ENCODE assay signal across 8 cellular contexts in genomic region chr1:247007511-247008405, GRCh38. TPM values are rescaled to one million over a fixed set of nuclear protein-coding genes. Genes with fewer than 3 reads are reported as not detected.
A peak's percentile ranks its signal among the peaks of the same experiment; 100 is the strongest.
DNase-seq lines count a peak whose midpoint lies in the region; ATAC-seq and TF ChIP-seq lines count a peak whose summit lies in the region.

ZNF695 (minus strand) TSS chr1:247008057; CDS start chr1:247007908, 149 bp downstream.

- H3K27ac ChIP-seq in ectodermal cell (ENCODE audit: insufficient read depth, low read depth, low read length, poor library complexity, severe bottlenecking) = peak within 1 kb of the TSS; percentile 97

- peaks cover 41% of the 10 kb centered on the region for H3K27me3 Mint-ChIP-seq in activated CD4-positive, alpha-beta T cell treated with anti-CD3 and anti-CD28 coated beads for 36 hours

- intact Hi-C loops in activated CD4-positive, alpha-beta T cell treated with anti-CD3 and anti-CD28 coated beads for 36 hours (cut with DNase I, micrococcal nuclease) = no loop called here
- intact Hi-C loops in lower leg skin (cut with DNase I; ENCODE audit: low total_unique reads) = no loop called here

- no peak for TF ChIP-seq CTCF in lower leg skin (IDR thresholded peaks at IDR 0.05)

- CTCF ChIA-PET in activated CD4-positive, alpha-beta T cell treated with anti-CD3 and anti-CD28 coated beads for 36 hours (lab: Charles Lee) = no interaction called here

- H3K27me3 ChIP-seq in ectodermal cell (ENCODE audit: control insufficient read depth, insufficient read depth, low read length, poor library complexity, severe bottlenecking) = no peaks in the 10 kb centered on the region

- H3K9me3 Mint-ChIP-seq in activated CD4-positive, alpha-beta T cell treated with anti-CD3 and anti-CD28 coated beads for 36 hours (ENCODE audit: low read depth) = peaks cover 20% of the 10 kb centered on the region

- 0 to 1% methylated on average over 56 to 58 of the region's 58 CpGs for WGBS in ectodermal cell, 2 experiments
- 1 to 4% methylated on average over 27 to 58 of the region's 58 CpGs for WGBS in lower leg skin, 2 donors

- DNase-seq in AG08396 (ENCODE audit: low spot score) (peak; percentile 97), NCI-H2227 treated with DMSO at 0.1 percent for 48 hours (lab: John Stamatoyannopoulos, UW) (peak; percentile 93), lower leg skin (ENCODE audit: low spot score in 2 of 2) (peak; percentile 63 to 86)
- DNase-seq in activated CD4-positive, alpha-beta T cell treated with anti-CD3 and anti-CD28 coated beads for 36 hours = peak; percentile 80
- DNase-seq in stimulated activated CD4-positive, alpha-beta T cell treated with anti-CD3 and anti-CD28 coated beads, Interleukin-4, amount 100 ng/mL, for 24 hours = peak; percentile 34

- peak within 1 kb of the TSS; percentile 74 for H3K4me3 ChIP-seq in ectodermal cell (ENCODE audit: insufficient read depth, low read depth, low read length)
- peak within 1 kb of the TSS; percentile 32 for H3K4me3 ChIP-seq in lower leg skin (ENCODE audit: low read depth, poor library complexity, severe bottlenecking)

- H3K4me1 Mint-ChIP-seq in activated CD4-positive, alpha-beta T cell treated with anti-CD3 and anti-CD28 coated beads for 36 hours = peaks cover 5% of the 10 kb centered on the region

- ATAC-seq in GM18861 (IDR thresholded peaks at IDR 0.05; ENCODE audit: unreplicated experiment) (peak; percentile 100), HG03060 (IDR thresholded peaks at IDR 0.05; ENCODE audit: low read depth, unreplicated experiment) (peak; percentile 98)
- ATAC-seq in activated CD4-positive, alpha-beta T cell treated with anti-CD3 and anti-CD28 coated beads for 36 hours = peak; percentile 99

- POLR2A ChIA-PET in activated CD4-positive, alpha-beta T cell treated with anti-CD3 and anti-CD28 coated beads for 36 hours (lab: Charles Lee) = no interaction called here

- H3K9me3 ChIP-seq in ectodermal cell (ENCODE audit: control insufficient read depth, low read length) = peaks cover 8% of the 10 kb centered on the region

- peaks cover 11% of the 10 kb centered on the region for H3K36me3 Mint-ChIP-seq in activated CD4-positive, alpha-beta T cell treated with anti-CD3 and anti-CD28 coated beads for 36 hours (ENCODE audit: low read depth)

- peak within 1 kb of the TSS; percentile 70 for H3K27ac Mint-ChIP-seq in activated CD4-positive, alpha-beta T cell treated with anti-CD3 and anti-CD28 coated beads for 36 hours

- TF ChIP-seq POLR2A in lower leg skin (IDR thresholded peaks at IDR 0.05) = no peak

- H3K4me3 Mint-ChIP-seq in activated CD4-positive, alpha-beta T cell treated with anti-CD3 and anti-CD28 coated beads for 36 hours = peak within 1 kb of the TSS; percentile 74

- peaks cover 11% of the 10 kb centered on the region for H3K36me3 ChIP-seq in ectodermal cell (ENCODE audit: control insufficient read depth, insufficient read depth, low read length)

- no peaks in the 10 kb centered on the region for H3K4me1 ChIP-seq in ectodermal cell (ENCODE audit: control insufficient read depth, insufficient read depth, low read length)

RNA-seq across cellular contexts. Expression of gene ZNF695, which starts in this region (rescaled TPM):
- total RNA-seq in activated CD4-positive, alpha-beta T cell treated with anti-CD3 and anti-CD28 coated beads for 36 hours = 1 to 10 TPM in 1 of 2 experiments, under 1 TPM in 1; 0.81 to 1.2 TPM
- 20.7 TPM for polyA plus RNA-seq in ectodermal cell (2013, experiment 1 of 4)
- 19.1 TPM for polyA plus RNA-seq in ectodermal cell (2013, experiment 2 of 4)
- polyA plus RNA-seq in ectodermal cell (2013, experiment 3 of 4) = 14.6 TPM
- polyA plus RNA-seq in ectodermal cell (2013, experiment 4 of 4) = 18.6 TPM
- not detected for total RNA-seq in lower leg skin

Comparison
In these comparisons a context has a peak if more than half of its experiments do, and no peak if none do; other contexts are left out.
1. Peak in every context shown above with its lines: DNase-seq, ATAC-seq, H3K4me3 ChIP-seq and H3K27ac ChIP-seq.
2. Peak in DNase-seq and H3K4me3 ChIP-seq in lower leg skin; RNA of the gene not detected or under 1 TPM.
3. DNase-seq: peak in every context shown above with its lines; median percentile 97 in AG08396; 93 in NCI-H2227 treated with DMSO at 0.1 percent for 48 hours; 80 in activated CD4-positive, alpha-beta T cell treated with anti-CD3 and anti-CD28 coated beads for 36 hours; 74 in lower leg skin; 34 in stimulated activated CD4-positive, alpha-beta T cell treated with anti-CD3 and anti-CD28 coated beads, Interleukin-4, amount 100 ng/mL, for 24 hours.